Comparison of ENCODE assay signal across 12 cellular contexts in genomic region chr2:33086400-33087015, GRCh38.
DNase-seq lines count a peak whose midpoint lies in the region; ATAC-seq and TF ChIP-seq lines count a peak whose summit lies in the region.
"Had no signal": no experiment of that assay in that cellular context is flagged by ENCODE, and none has a peak within 500 bp of the region (broad histone marks: within the 10 kb centered on the region; RNA-seq: fewer than 3 reads in every experiment).

No MANE protein-coding gene starts in this region.

- no peaks in the 10 kb centered on the region for H3K36me3 Mint-ChIP-seq in osteocyte (ENCODE audit: unreplicated experiment)
- H3K36me3 Mint-ChIP-seq: activated naive CD4-positive, alpha-beta T cell treated with anti-CD3 and anti-CD28 coated beads, Interleukin-2, amount 10 ng/mL, durations not matched to agents 7 days and 5 days; stimulated activated memory B cell treated with anti-CD40 and anti-IgM and Interleukin-4, amounts not matched to agents 10 μg/mL and 1 μg/mL and 100 μg/mL, for 72 hours had no signal

- peak overlapping the region; percentile 64 for H3K4me2 ChIP-seq in OCI-LY3 (ENCODE audit: low read length)

- no peak overlapping the region for H3K9ac ChIP-seq in OCI-LY3 (ENCODE audit: low read length)

- H2AFZ ChIP-seq in OCI-LY3 (ENCODE audit: low read depth, low read length) = no peak overlapping the region

- H3K27ac ChIP-seq in OCI-LY3 (ENCODE audit: low read length) = no peak overlapping the region

- DNase-seq in G401 (ENCODE audit: low spot score) (peak; percentile 1), fibroblast of mammary gland (ENCODE audit: low read depth) (peak; percentile 36), osteocyte (ENCODE audit: extremely low spot score, unreplicated experiment) (no peak), putamen (ENCODE audit: low spot score) (no peak), ecto neural progenitor cell (ENCODE audit: low spot score) (no peak)
- no peak for DNase-seq in activated CD4-positive, CD25-positive, alpha-beta regulatory T cell (lab: John Stamatoyannopoulos, UW)
- DNase-seq: activated naive CD4-positive, alpha-beta T cell treated with anti-CD3 and anti-CD28 coated beads, Interleukin-2, amount 10 ng/mL, durations not matched to agents 7 days and 5 days; endodermal cell; mammary epithelial cell had no signal

- TF ChIP-seq CTCF in OCI-LY3 (IDR thresholded peaks at IDR 0.05; ENCODE audit: low read depth, low read length) (no peak), fibroblast of mammary gland (conservative IDR thresholded peaks at IDR 0.05; ENCODE audit: control insufficient read depth, insufficient read depth, low read depth, low read length) (peak; percentile 11), osteocyte (IDR thresholded peaks at IDR 0.05) (peak; percentile 22)

- H3K79me2 ChIP-seq in OCI-LY3 (ENCODE audit: low read length) = no peaks in the 10 kb centered on the region

- peaks cover 5% of the 10 kb centered on the region; the same call in 1 of the 2 replicates for H3K9me3 ChIP-seq in OCI-LY3 (ENCODE audit: insufficient read depth, low read length)

- no peak overlapping the region for H3K4me3 Mint-ChIP-seq in osteocyte (ENCODE audit: unreplicated experiment)
- H3K4me3 Mint-ChIP-seq: activated naive CD4-positive, alpha-beta T cell treated with anti-CD3 and anti-CD28 coated beads, Interleukin-2, amount 10 ng/mL, durations not matched to agents 7 days and 5 days; endodermal cell; stimulated activated memory B cell treated with anti-CD40 and anti-IgM and Interleukin-4, amounts not matched to agents 10 μg/mL and 1 μg/mL and 100 μg/mL, for 72 hours had no signal

- H3K27ac Mint-ChIP-seq in osteocyte (ENCODE audit: unreplicated experiment) = no peak overlapping the region
- H3K27ac Mint-ChIP-seq: activated naive CD4-positive, alpha-beta T cell treated with anti-CD3 and anti-CD28 coated beads, Interleukin-2, amount 10 ng/mL, durations not matched to agents 7 days and 5 days; endodermal cell; stimulated activated memory B cell treated with anti-CD40 and anti-IgM and Interleukin-4, amounts not matched to agents 10 μg/mL and 1 μg/mL and 100 μg/mL, for 72 hours had no signal

- peaks cover 32% of the 10 kb centered on the region for H3K4me1 ChIP-seq in OCI-LY3 (ENCODE audit: low read length)

- H3K9me3 Mint-ChIP-seq in osteocyte (ENCODE audit: unreplicated experiment) = no peaks in the 10 kb centered on the region
- H3K9me3 Mint-ChIP-seq: activated naive CD4-positive, alpha-beta T cell treated with anti-CD3 and anti-CD28 coated beads, Interleukin-2, amount 10 ng/mL, durations not matched to agents 7 days and 5 days; endodermal cell; stimulated activated memory B cell treated with anti-CD40 and anti-IgM and Interleukin-4, amounts not matched to agents 10 μg/mL and 1 μg/mL and 100 μg/mL, for 72 hours had no signal

- H3K4me1 Mint-ChIP-seq in osteocyte (ENCODE audit: unreplicated experiment) = peaks cover 18% of the 10 kb centered on the region
- H3K4me1 Mint-ChIP-seq: activated naive CD4-positive, alpha-beta T cell treated with anti-CD3 and anti-CD28 coated beads, Interleukin-2, amount 10 ng/mL, durations not matched to agents 7 days and 5 days had no signal

- no peak for ATAC-seq in HG03457 (IDR thresholded peaks at IDR 0.05; ENCODE audit: unreplicated experiment)
- ATAC-seq: stimulated activated memory B cell treated with anti-CD40 and anti-IgM and Interleukin-4, amounts not matched to agents 10 μg/mL and 1 μg/mL and 100 μg/mL, for 72 hours had no signal

- H3K27me3 ChIP-seq in OCI-LY3 (ENCODE audit: low read depth, low read length) = peaks cover 9% of the 10 kb centered on the region; the same call in 1 of the 2 replicates

- in situ Hi-C loops in G401 (cut with HindIII; ENCODE audit: low sequenced_read_pairs) = no loop called here

- no peaks in the 10 kb centered on the region for H3K36me3 ChIP-seq in OCI-LY3 (replicated peaks; ENCODE audit: low read depth, low read length)

- H4K20me1 ChIP-seq in OCI-LY3 (ENCODE audit: insufficient read depth, low read length) = no peaks in the 10 kb centered on the region

- H3K27me3 Mint-ChIP-seq in osteocyte (ENCODE audit: unreplicated experiment) = no peaks in the 10 kb centered on the region
- H3K27me3 Mint-ChIP-seq: activated naive CD4-positive, alpha-beta T cell treated with anti-CD3 and anti-CD28 coated beads, Interleukin-2, amount 10 ng/mL, durations not matched to agents 7 days and 5 days had no signal

- peak overlapping the region; percentile 19 for H3K4me3 ChIP-seq in OCI-LY3 (ENCODE audit: low read length)
- H3K4me3 ChIP-seq in fibroblast of mammary gland (ENCODE audit: control insufficient read depth, low read depth, low read length) = no peak overlapping the region

Comparison
In these comparisons a context has a peak if more than half of its experiments do, and no peak if none do; other contexts are left out.
1. DNase-seq: peak in G401 (single experiment) and fibroblast of mammary gland (single experiment); none in osteocyte (single experiment), putamen (single experiment), activated CD4-positive, CD25-positive, alpha-beta regulatory T cell (0 of 4) and ecto neural progenitor cell (single experiment).